In the genomic region with DNA sequence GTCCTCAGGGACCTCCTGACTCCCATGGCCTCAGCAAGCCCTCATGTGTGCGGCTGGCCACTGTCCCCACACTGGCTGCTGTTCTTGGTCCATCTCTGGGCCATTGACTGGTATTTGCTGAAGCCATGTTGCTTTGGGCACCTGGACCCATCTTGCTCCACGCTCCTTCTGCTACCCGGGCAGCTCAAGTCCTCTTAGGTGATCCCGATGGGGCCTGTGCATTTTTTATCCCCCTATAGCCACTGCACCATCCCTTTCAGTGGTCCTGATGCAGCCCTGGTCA, we compare ENCODE assay signal across 26 cellular contexts. TPM values are rescaled to one million over a fixed set of nuclear protein-coding genes. Genes with fewer than 3 reads are reported as not detected.
"Had no signal": no experiment of that assay in that cellular context is flagged by ENCODE, and none has a peak within 500 bp of the region (broad histone marks: within the 10 kb centered on the region; RNA-seq: fewer than 3 reads in every experiment).

No MANE protein-coding gene starts in this region.

- H3K36me3 Mint-ChIP-seq: activated naive CD4-positive, alpha-beta T cell treated with anti-CD3 and anti-CD28 coated beads, Interleukin-2, amount 50 U/mL, for 72 hours; WTC11 had no signal

- H3K9me3 Mint-ChIP-seq: activated CD8-positive, alpha-beta T cell treated with anti-CD3 and anti-CD28 coated beads for 36 hours; activated naive CD4-positive, alpha-beta T cell treated with anti-CD3 and anti-CD28 coated beads, Interleukin-2, amount 50 U/mL, for 72 hours; activated naive CD8-positive, alpha-beta T cell treated with anti-CD3 and anti-CD28 coated beads, Interleukin-2, amount 50 U/mL, for 24 hours; activated T-cell treated with anti-CD3 and anti-CD28 coated beads, Interleukin-2, amount 50 U/mL, for 72 hours; activated T-helper 2 cell treated with anti-CD3 and anti-CD28 coated beads, Interferon-gamma antibody, Interleukin-2, Interleukin-4, amounts not matched to agents 10 μg/mL and 5 μg/mL and 100 μg/mL, durations not matched to agents 14 hours and 24 hours and 36 hours; WTC11 had no signal

- H3K27me3 ChIP-seq: ascending aorta, body of pancreas had no signal

- H3K27ac ChIP-seq: ascending aorta, body of pancreas had no signal

- H3K4me1 ChIP-seq: ascending aorta, body of pancreas had no signal

- H3K27ac Mint-ChIP-seq: activated CD8-positive, alpha-beta T cell treated with anti-CD3 and anti-CD28 coated beads for 36 hours; activated naive CD8-positive, alpha-beta T cell treated with anti-CD3 and anti-CD28 coated beads, Interleukin-2, amount 50 U/mL, for 24 hours; activated T-cell treated with anti-CD3 and anti-CD28 coated beads, Interleukin-2, amount 50 U/mL, for 72 hours; activated T-helper 2 cell treated with anti-CD3 and anti-CD28 coated beads, Interferon-gamma antibody, Interleukin-2, Interleukin-4, amounts not matched to agents 10 μg/mL and 5 μg/mL and 100 μg/mL, durations not matched to agents 14 hours and 24 hours and 36 hours; T-helper 17 cell; WTC11 had no signal

- H3K4me1 Mint-ChIP-seq: activated naive CD8-positive, alpha-beta T cell treated with anti-CD3 and anti-CD28 coated beads, Interleukin-2, amount 50 U/mL, for 24 hours; WTC11 had no signal

- H3K36me3 ChIP-seq: ascending aorta had no signal

- ATAC-seq: activated CD8-positive, alpha-beta T cell treated with anti-CD3 and anti-CD28 coated beads for 36 hours; activated naive CD4-positive, alpha-beta T cell treated with anti-CD3 and anti-CD28 coated beads, Interleukin-2, amount 50 U/mL, for 72 hours; activated naive CD8-positive, alpha-beta T cell treated with anti-CD3 and anti-CD28 coated beads, Interleukin-2, amount 50 U/mL, for 24 hours; activated T-cell treated with anti-CD3 and anti-CD28 coated beads, Interleukin-2, amount 50 U/mL, for 72 hours; body of pancreas; K562; PC-3; T-helper 17 cell; WTC11 had no signal

- H3K4me3 Mint-ChIP-seq: activated CD8-positive, alpha-beta T cell treated with anti-CD3 and anti-CD28 coated beads for 36 hours; activated naive CD8-positive, alpha-beta T cell treated with anti-CD3 and anti-CD28 coated beads, Interleukin-2, amount 50 U/mL, for 24 hours; activated T-cell treated with anti-CD3 and anti-CD28 coated beads, Interleukin-2, amount 50 U/mL, for 72 hours; T-helper 17 cell; WTC11 had no signal

- H3K4me3 ChIP-seq: ascending aorta, body of pancreas, K562 had no signal

- DNase-seq: activated CD4-positive, alpha-beta T cell treated with anti-CD3 and anti-CD28 coated beads for 4 hours; activated CD8-positive, alpha-beta memory T cell treated with anti-CD3 and anti-CD28 coated beads, Interleukin-2, amount 50 U/mL, for 4 hours; activated CD8-positive, alpha-beta T cell treated with anti-CD3 and anti-CD28 coated beads for 36 hours; activated naive CD4-positive, alpha-beta T cell treated with Interleukin-2 at 50 U/mL for 16 hours; activated naive CD8-positive, alpha-beta T cell treated with anti-CD3 and anti-CD28 coated beads, Interleukin-2, amount 50 U/mL, for 24 hours; activated T-cell treated with anti-CD3 and anti-CD28 coated beads, Interleukin-2, amount 50 U/mL, for 72 hours; amniotic stem cell; Karpas-422; MM.1S; NCI-H1105 treated with DMSO at 0.1 percent for 48 hours; NCI-H1436 treated with DMSO at 0.1 percent for 48 hours; NCI-H187; NCI-H2081; NCI-H446; NCI-H524; PC-3; SIG-M5; T-helper 17 cell; T-helper 9 cell had no signal

- H3K9me3 ChIP-seq: ascending aorta, body of pancreas had no signal

RNA-seq across cellular contexts. Expression of a gene that starts 16.7 kb away (rescaled TPM):
- total RNA-seq: activated CD8-positive, alpha-beta T cell treated with anti-CD3 and anti-CD28 coated beads for 36 hours; bronchial epithelial cell; K562; PC-3 had no signal
- polyA plus RNA-seq: K562 had no signal
